ENCODE assay signal across 8 cellular contexts in the genomic region with DNA sequence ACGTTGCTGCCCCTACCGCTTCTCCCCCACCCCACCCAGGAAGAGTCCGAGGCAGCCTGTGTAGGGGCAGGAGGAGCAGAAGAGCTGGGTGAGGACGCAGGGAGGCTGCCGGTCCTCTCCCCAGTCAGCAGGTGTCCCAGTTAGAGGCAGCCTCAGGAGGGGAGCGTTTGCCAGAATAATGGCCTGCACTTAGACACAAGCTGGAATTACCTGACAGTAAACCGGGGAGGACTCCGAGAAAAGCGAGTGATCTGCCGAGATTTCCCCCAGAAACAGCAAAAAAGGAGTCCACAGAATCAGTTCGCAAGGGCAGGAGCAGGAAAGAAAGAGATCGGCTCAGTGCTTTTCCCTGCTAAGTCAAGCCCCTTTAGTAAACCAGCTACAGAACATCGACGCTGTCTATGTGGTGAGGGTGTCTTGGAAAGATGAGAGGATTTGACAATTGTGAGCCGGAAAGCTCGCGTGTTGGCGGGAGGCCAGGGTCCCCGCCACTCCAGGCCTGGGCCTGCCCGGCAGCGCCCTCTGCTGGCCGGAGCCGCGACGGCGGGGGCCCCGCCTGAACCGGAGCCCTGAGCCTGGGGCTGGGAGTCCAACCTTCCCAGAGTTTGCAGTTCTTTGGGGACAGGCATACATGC.
A peak's percentile ranks its signal among the peaks of the same experiment; 100 is the strongest.
DNase-seq lines count a peak whose midpoint lies in the region; ATAC-seq lines count a peak whose summit lies in the region.

No MANE protein-coding gene starts in this region.

- DNase-seq in ELF-1 (ENCODE audit: low read depth, low spot score) (peak; percentile 83), NCI-H2171 (lab: John Stamatoyannopoulos, UW) (peak; percentile 58), cerebellar cortex (ENCODE audit: low spot score) (peak; percentile 85), kidney glomerular epithelial cell (lab: John Stamatoyannopoulos, UW) (peak; percentile 69)
- peak; percentile 61 for DNase-seq in activated CD4-positive, alpha-beta T cell treated with anti-CD3 and anti-CD28 coated beads for 1 hour
- DNase-seq in stimulated activated CD4-positive, alpha-beta T cell treated with anti-CD3 and anti-CD28 coated beads, Interleukin-1b, Interleukin-23, amount 100 ng/mL, for 24 hours (ENCODE audit: low read depth in 4 of 4, low spot score in 1 of 4), result peak; percentile 55 to 69 (median 61)

- ATAC-seq in HG02870 (IDR thresholded peaks at IDR 0.05; ENCODE audit: unreplicated experiment) (peak; percentile 76), HG03469 (IDR thresholded peaks at IDR 0.05; ENCODE audit: unreplicated experiment) (no peak)
